1 cellular context compared by ENCODE assay signal in genomic region chr6:100099189-100100074, GRCh38.
TF ChIP-seq lines count a peak whose summit lies in the region.

No MANE protein-coding gene starts in this region.

TF ChIP-seq in GM23338, 12 proteins besides CTCF, POLR2A, EP300 and RAD21 (continued from another document):
- TF ChIP-seq STAT1 (IDR thresholded peaks at IDR 0.05; ENCODE audit: unreplicated experiment) (no peak), ZNF114 (CRISPR knock-in tag; IDR thresholded peaks at IDR 0.05) (no peak)
- TF ChIP-seq, protein P1, sequence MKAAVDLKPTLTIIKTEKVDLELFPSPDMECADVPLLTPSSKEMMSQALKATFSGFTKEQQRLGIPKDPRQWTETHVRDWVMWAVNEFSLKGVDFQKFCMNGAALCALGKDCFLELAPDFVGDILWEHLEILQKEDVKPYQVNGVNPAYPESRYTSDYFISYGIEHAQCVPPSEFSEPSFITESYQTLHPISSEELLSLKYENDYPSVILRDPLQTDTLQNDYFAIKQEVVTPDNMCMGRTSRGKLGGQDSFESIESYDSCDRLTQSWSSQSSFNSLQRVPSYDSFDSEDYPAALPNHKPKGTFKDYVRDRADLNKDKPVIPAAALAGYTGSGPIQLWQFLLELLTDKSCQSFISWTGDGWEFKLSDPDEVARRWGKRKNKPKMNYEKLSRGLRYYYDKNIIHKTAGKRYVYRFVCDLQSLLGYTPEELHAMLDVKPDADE (IDR thresholded peaks at IDR 0.05), result no peak
